ENCODE assay signal across 7 cellular contexts in the genomic region with DNA sequence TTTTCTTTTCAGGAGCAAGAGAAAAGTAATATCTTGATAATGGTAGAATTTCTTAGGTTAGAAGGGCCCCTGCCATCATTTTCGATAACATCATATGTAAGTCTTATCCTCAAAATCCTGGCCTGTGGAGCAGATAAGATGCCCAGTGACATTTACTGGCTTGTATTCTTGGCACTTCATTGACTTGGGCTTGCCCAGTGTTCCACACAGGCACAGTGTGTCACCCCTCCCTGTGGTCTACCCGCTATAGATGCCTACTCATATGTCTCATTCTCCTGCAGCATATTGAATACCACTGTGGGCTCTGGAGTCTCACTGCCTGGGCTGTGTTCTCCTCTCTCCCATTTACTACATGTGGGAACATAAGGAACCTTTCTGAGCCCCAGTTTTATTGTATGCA.
"Had no signal": no experiment of that assay in that cellular context is flagged by ENCODE, and none has a peak within 500 bp of the region (broad histone marks: within the 10 kb centered on the region; RNA-seq: fewer than 3 reads in every experiment).

No MANE protein-coding gene starts in this region.

- ATAC-seq: HCT116 had no signal

- H3K27ac ChIP-seq: GM23248 had no signal

- H2AFZ ChIP-seq: GM23248 had no signal

- H3K4me3 Mint-ChIP-seq: HFFc6 had no signal

- H3K9ac ChIP-seq: GM23248 had no signal

- H3K27ac Mint-ChIP-seq: HFFc6 had no signal

- H3K9me3 ChIP-seq: HAP-1 had no signal

- DNase-seq: GM23248, GOT3, H7, HFFc6, IMR-90 had no signal

- H3K4me1 ChIP-seq: HAP-1 had no signal

- H3K4me3 ChIP-seq: GM23248, HAP-1 had no signal

- H3K36me3 ChIP-seq: HAP-1 had no signal
